In the genomic region with DNA sequence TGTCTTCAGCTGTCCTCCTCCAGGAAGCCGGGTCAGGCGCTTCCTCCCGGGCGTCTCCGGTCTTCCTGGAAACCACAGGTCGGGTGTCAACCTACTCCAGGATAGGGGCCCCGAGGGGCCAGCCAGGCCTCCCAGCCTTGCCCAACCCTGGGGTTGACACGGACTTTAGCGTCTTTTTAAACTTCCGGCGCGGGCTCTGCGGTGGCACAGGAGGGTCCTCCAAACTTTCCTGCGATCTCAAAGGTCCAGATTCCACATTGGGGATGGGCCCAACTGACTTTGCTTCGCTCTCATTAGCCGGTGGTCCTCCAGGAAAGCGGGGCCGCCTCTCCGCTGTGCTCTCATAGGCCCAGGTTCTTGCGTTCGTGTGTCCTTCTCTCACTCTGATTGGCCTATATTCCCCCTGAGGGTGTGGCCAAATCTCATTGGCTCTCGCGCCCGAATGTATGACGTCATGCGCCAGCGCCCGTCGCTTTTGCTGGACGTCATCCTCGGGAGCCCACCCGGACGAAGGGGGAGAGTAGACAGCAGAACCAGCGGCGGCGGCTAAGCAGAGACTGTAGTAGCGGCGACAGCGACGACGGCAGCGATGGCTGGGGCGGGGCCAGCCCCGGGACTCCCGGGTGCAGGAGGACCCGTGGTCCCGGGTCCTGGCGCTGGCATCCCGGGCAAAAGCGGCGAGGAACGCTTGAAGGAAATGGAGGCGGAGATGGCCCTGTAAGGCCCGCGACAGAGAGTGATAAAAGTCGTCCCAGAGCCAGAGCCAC, we compare ENCODE assay signal across 1 cellular context.
TF ChIP-seq lines count a peak whose summit lies in the region.

A gene with protein sequence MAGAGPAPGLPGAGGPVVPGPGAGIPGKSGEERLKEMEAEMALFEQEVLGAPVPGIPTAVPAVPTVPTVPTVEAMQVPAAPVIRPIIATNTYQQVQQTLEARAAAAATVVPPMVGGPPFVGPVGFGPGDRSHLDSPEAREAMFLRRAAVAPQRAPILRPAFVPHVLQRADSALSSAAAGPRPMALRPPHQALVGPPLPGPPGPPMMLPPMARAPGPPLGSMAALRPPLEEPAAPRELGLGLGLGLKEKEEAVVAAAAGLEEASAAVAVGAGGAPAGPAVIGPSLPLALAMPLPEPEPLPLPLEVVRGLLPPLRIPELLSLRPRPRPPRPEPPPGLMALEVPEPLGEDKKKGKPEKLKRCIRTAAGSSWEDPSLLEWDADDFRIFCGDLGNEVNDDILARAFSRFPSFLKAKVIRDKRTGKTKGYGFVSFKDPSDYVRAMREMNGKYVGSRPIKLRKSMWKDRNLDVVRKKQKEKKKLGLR (plus strand): TSS at position 472 of the 767 bp plus-strand sequence. CDS start 118 bp downstream, at position 590.

TF ChIP-seq in HepG2, 621 proteins besides CTCF, POLR2A, EP300 and RAD21 (continued from another document and continues in another):
- TF ChIP-seq, protein P1, sequence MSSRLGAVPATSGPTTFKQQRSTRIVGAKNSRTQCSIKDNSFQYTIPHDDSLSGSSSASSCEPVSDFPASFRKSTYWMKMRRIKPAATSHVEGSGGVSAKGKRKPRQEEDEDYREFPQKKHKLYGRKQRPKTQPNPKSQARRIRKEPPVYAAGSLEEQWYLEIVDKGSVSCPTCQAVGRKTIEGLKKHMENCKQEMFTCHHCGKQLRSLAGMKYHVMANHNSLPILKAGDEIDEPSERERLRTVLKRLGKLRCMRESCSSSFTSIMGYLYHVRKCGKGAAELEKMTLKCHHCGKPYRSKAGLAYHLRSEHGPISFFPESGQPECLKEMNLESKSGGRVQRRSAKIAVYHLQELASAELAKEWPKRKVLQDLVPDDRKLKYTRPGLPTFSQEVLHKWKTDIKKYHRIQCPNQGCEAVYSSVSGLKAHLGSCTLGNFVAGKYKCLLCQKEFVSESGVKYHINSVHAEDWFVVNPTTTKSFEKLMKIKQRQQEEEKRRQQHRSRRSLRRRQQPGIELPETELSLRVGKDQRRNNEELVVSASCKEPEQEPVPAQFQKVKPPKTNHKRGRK (CRISPR knock-in tag; IDR thresholded peaks at IDR 0.05) = no peak
- peak; percentile 79 for TF ChIP-seq ZNF687 (CRISPR knock-in tag; IDR thresholded peaks at IDR 0.05)
- peak; percentile 66 for TF ChIP-seq POLR2AphosphoS5 (IDR thresholded peaks at IDR 0.05; ENCODE audit: low read depth, low read length)
- TF ChIP-seq, protein P2, sequence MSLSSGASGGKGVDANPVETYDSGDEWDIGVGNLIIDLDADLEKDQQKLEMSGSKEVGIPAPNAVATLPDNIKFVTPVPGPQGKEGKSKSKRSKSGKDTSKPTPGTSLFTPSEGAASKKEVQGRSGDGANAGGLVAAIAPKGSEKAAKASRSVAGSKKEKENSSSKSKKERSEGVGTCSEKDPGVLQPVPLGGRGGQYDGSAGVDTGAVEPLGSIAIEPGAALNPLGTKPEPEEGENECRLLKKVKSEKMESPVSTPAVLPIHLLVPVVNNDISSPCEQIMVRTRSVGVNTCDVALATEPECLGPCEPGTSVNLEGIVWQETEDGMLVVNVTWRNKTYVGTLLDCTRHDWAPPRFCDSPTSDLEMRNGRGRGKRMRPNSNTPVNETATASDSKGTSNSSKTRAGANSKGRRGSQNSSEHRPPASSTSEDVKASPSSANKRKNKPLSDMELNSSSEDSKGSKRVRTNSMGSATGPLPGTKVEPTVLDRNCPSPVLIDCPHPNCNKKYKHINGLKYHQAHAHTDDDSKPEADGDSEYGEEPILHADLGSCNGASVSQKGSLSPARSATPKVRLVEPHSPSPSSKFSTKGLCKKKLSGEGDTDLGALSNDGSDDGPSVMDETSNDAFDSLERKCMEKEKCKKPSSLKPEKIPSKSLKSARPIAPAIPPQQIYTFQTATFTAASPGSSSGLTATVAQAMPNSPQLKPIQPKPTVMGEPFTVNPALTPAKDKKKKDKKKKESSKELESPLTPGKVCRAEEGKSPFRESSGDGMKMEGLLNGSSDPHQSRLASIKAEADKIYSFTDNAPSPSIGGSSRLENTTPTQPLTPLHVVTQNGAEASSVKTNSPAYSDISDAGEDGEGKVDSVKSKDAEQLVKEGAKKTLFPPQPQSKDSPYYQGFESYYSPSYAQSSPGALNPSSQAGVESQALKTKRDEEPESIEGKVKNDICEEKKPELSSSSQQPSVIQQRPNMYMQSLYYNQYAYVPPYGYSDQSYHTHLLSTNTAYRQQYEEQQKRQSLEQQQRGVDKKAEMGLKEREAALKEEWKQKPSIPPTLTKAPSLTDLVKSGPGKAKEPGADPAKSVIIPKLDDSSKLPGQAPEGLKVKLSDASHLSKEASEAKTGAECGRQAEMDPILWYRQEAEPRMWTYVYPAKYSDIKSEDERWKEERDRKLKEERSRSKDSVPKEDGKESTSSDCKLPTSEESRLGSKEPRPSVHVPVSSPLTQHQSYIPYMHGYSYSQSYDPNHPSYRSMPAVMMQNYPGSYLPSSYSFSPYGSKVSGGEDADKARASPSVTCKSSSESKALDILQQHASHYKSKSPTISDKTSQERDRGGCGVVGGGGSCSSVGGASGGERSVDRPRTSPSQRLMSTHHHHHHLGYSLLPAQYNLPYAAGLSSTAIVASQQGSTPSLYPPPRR (CRISPR knock-in tag; IDR thresholded peaks at IDR 0.05; ENCODE audit: borderline replicate concordance) = no peak
- TF ChIP-seq PLRG1 (conservative IDR thresholded peaks at IDR 0.05) = no peak
- TF ChIP-seq FOXP4 (CRISPR knock-in tag; IDR thresholded peaks at IDR 0.05) = no peak; the same call in 1 of the 2 replicates
- no peak for TF ChIP-seq JDP2 (CRISPR knock-in tag; IDR thresholded peaks at IDR 0.05; ENCODE audit: borderline replicate concordance)
- TF ChIP-seq, protein P3, sequence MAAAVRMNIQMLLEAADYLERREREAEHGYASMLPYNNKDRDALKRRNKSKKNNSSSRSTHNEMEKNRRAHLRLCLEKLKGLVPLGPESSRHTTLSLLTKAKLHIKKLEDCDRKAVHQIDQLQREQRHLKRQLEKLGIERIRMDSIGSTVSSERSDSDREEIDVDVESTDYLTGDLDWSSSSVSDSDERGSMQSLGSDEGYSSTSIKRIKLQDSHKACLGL (CRISPR knock-in tag; IDR thresholded peaks at IDR 0.05) = no peak
- no peak for TF ChIP-seq ZNF432 (CRISPR knock-in tag; IDR thresholded peaks at IDR 0.05; ENCODE audit: borderline replicate concordance)
- TF ChIP-seq ZNF709 (CRISPR knock-in tag; IDR thresholded peaks at IDR 0.05) = 0 out of 2 replicates have a peak, but pooled peaks have one; percentile 20
- no peak for TF ChIP-seq HMGA1 (CRISPR knock-in tag; conservative IDR thresholded peaks at IDR 0.05)
- TF ChIP-seq BCL6 (CRISPR knock-in tag; IDR thresholded peaks at IDR 0.05) = peak; percentile 13
- peak; percentile 31; the same call in 1 of the 2 replicates for TF ChIP-seq SP5 (CRISPR knock-in tag; IDR thresholded peaks at IDR 0.05; ENCODE audit: borderline replicate concordance, low read depth)
- TF ChIP-seq SIN3B (IDR thresholded peaks at IDR 0.05; ENCODE audit: low read length) = peak; percentile 99
- no peak; the same call in 1 of the 2 replicates for TF ChIP-seq KLF11 (CRISPR knock-in tag; IDR thresholded peaks at IDR 0.05)
- TF ChIP-seq, protein P4, sequence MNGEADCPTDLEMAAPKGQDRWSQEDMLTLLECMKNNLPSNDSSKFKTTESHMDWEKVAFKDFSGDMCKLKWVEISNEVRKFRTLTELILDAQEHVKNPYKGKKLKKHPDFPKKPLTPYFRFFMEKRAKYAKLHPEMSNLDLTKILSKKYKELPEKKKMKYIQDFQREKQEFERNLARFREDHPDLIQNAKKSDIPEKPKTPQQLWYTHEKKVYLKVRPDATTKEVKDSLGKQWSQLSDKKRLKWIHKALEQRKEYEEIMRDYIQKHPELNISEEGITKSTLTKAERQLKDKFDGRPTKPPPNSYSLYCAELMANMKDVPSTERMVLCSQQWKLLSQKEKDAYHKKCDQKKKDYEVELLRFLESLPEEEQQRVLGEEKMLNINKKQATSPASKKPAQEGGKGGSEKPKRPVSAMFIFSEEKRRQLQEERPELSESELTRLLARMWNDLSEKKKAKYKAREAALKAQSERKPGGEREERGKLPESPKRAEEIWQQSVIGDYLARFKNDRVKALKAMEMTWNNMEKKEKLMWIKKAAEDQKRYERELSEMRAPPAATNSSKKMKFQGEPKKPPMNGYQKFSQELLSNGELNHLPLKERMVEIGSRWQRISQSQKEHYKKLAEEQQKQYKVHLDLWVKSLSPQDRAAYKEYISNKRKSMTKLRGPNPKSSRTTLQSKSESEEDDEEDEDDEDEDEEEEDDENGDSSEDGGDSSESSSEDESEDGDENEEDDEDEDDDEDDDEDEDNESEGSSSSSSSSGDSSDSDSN (CRISPR knock-in tag; IDR thresholded peaks at IDR 0.05) = peak; percentile 24; the same call in 1 of the 2 replicates
- TF ChIP-seq ZNF44 (CRISPR knock-in tag; IDR thresholded peaks at IDR 0.05) = peak; percentile 72; the same call in 1 of the 2 replicates
- no peak for TF ChIP-seq SRSF9 (IDR thresholded peaks at IDR 0.05; ENCODE audit: borderline replicate concordance, insufficient read depth, low read depth, low read length, poor library complexity, severe bottlenecking)
- TF ChIP-seq ZHX2 (IDR thresholded peaks at IDR 0.05; ENCODE audit: low read depth) = peak; percentile 97
- TF ChIP-seq ZHX2 (CRISPR knock-in tag; IDR thresholded peaks at IDR 0.05; ENCODE audit: borderline replicate concordance) = no peak
- no peak for TF ChIP-seq LBX2 (CRISPR knock-in tag; IDR thresholded peaks at IDR 0.05; ENCODE audit: borderline replicate concordance)
- no peak for TF ChIP-seq SOX13 (IDR thresholded peaks at IDR 0.05)
- TF ChIP-seq SOX13 (CRISPR knock-in tag; conservative IDR thresholded peaks at IDR 0.05 in 1 of 2, IDR thresholded peaks at IDR 0.05 in 1 of 2) = 0 out of 4 replicates have a peak, but pooled peaks of 1 of the 2 experiments have one; percentile 19
